Comparison of ENCODE assay signal across 1 cellular context in the genomic region with DNA sequence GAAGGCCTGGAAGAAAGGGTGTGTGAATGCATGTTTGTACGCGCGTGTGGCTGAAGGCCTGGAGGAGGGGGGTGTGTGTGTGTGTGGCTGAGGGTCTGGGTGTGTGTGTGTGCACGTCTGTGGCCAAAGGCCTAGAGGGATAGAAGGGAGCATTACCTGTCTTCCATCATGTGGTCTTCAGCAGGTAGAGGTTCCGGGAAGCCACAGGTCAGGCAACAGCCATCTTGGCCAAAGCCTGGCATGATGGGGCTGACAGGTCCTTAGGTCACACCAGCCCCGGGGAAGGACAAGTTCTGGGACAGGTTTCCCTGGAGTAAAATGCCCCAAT.
TF ChIP-seq lines count a peak whose summit lies in the region.

No MANE protein-coding gene starts in this region.

TF ChIP-seq in GM23338, 12 proteins besides CTCF, POLR2A, EP300 and RAD21:
- TF ChIP-seq STAT1 (IDR thresholded peaks at IDR 0.05; ENCODE audit: unreplicated experiment) (no peak), EZH2 (IDR thresholded peaks at IDR 0.05; ENCODE audit: low read depth, unreplicated experiment) (no peak), POLR2AphosphoS5 (IDR thresholded peaks at IDR 0.05; ENCODE audit: low read depth) (no peak), ZNF114 (CRISPR knock-in tag; IDR thresholded peaks at IDR 0.05) (no peak), NANOG (IDR thresholded peaks at IDR 0.05; ENCODE audit: borderline replicate concordance) (no peak), EZH2phosphoT487 (IDR thresholded peaks at IDR 0.05; ENCODE audit: unreplicated experiment) (no peak), CREB1 (CRISPR knock-in tag; IDR thresholded peaks at IDR 0.05; ENCODE audit: low read depth) (no peak), JUNB (IDR thresholded peaks at IDR 0.05; ENCODE audit: unreplicated experiment) (no peak), ZNF331 (CRISPR knock-in tag; IDR thresholded peaks at IDR 0.05; ENCODE audit: low read depth) (no peak)
- TF ChIP-seq, protein P1, sequence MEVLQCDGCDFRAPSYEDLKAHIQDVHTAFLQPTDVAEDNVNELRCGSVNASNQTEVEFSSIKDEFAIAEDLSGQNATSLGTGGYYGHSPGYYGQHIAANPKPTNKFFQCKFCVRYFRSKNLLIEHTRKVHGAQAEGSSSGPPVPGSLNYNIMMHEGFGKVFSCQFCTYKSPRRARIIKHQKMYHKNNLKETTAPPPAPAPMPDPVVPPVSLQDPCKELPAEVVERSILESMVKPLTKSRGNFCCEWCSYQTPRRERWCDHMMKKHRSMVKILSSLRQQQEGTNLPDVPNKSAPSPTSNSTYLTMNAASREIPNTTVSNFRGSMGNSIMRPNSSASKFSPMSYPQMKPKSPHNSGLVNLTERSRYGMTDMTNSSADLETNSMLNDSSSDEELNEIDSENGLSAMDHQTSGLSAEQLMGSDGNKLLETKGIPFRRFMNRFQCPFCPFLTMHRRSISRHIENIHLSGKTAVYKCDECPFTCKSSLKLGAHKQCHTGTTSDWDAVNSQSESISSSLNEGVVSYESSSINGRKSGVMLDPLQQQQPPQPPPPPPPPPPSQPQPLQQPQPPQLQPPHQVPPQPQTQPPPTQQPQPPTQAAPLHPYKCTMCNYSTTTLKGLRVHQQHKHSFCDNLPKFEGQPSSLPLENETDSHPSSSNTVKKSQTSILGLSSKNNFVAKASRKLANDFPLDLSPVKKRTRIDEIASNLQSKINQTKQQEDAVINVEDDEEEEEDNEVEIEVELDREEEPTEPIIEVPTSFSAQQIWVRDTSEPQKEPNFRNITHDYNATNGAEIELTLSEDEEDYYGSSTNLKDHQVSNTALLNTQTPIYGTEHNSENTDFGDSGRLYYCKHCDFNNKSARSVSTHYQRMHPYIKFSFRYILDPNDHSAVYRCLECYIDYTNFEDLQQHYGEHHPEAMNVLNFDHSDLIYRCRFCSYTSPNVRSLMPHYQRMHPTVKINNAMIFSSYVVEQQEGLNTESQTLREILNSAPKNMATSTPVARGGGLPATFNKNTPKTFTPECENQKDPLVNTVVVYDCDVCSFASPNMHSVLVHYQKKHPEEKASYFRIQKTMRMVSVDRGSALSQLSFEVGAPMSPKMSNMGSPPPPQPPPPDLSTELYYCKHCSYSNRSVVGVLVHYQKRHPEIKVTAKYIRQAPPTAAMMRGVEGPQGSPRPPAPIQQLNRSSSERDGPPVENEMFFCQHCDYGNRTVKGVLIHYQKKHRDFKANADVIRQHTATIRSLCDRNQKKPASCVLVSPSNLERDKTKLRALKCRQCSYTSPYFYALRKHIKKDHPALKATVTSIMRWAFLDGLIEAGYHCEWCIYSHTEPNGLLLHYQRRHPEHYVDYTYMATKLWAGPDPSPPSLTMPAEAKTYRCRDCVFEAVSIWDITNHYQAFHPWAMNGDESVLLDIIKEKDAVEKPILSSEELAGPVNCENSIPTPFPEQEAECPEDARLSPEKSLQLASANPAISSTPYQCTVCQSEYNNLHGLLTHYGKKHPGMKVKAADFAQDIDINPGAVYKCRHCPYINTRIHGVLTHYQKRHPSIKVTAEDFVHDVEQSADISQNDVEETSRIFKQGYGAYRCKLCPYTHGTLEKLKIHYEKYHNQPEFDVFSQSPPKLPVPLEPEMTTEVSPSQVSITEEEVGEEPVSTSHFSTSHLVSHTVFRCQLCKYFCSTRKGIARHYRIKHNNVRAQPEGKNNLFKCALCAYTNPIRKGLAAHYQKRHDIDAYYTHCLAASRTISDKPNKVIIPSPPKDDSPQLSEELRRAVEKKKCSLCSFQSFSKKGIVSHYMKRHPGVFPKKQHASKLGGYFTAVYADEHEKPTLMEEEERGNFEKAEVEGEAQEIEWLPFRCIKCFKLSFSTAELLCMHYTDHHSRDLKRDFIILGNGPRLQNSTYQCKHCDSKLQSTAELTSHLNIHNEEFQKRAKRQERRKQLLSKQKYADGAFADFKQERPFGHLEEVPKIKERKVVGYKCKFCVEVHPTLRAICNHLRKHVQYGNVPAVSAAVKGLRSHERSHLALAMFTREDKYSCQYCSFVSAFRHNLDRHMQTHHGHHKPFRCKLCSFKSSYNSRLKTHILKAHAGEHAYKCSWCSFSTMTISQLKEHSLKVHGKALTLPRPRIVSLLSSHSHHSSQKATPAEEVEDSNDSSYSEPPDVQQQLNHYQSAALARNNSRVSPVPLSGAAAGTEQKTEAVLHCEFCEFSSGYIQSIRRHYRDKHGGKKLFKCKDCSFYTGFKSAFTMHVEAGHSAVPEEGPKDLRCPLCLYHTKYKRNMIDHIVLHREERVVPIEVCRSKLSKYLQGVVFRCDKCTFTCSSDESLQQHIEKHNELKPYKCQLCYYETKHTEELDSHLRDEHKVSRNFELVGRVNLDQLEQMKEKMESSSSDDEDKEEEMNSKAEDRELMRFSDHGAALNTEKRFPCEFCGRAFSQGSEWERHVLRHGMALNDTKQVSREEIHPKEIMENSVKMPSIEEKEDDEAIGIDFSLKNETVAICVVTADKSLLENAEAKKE (CRISPR knock-in tag; IDR thresholded peaks at IDR 0.05), result no peak
- TF ChIP-seq, protein P2, sequence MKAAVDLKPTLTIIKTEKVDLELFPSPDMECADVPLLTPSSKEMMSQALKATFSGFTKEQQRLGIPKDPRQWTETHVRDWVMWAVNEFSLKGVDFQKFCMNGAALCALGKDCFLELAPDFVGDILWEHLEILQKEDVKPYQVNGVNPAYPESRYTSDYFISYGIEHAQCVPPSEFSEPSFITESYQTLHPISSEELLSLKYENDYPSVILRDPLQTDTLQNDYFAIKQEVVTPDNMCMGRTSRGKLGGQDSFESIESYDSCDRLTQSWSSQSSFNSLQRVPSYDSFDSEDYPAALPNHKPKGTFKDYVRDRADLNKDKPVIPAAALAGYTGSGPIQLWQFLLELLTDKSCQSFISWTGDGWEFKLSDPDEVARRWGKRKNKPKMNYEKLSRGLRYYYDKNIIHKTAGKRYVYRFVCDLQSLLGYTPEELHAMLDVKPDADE (IDR thresholded peaks at IDR 0.05), result no peak
- TF ChIP-seq, protein P3, sequence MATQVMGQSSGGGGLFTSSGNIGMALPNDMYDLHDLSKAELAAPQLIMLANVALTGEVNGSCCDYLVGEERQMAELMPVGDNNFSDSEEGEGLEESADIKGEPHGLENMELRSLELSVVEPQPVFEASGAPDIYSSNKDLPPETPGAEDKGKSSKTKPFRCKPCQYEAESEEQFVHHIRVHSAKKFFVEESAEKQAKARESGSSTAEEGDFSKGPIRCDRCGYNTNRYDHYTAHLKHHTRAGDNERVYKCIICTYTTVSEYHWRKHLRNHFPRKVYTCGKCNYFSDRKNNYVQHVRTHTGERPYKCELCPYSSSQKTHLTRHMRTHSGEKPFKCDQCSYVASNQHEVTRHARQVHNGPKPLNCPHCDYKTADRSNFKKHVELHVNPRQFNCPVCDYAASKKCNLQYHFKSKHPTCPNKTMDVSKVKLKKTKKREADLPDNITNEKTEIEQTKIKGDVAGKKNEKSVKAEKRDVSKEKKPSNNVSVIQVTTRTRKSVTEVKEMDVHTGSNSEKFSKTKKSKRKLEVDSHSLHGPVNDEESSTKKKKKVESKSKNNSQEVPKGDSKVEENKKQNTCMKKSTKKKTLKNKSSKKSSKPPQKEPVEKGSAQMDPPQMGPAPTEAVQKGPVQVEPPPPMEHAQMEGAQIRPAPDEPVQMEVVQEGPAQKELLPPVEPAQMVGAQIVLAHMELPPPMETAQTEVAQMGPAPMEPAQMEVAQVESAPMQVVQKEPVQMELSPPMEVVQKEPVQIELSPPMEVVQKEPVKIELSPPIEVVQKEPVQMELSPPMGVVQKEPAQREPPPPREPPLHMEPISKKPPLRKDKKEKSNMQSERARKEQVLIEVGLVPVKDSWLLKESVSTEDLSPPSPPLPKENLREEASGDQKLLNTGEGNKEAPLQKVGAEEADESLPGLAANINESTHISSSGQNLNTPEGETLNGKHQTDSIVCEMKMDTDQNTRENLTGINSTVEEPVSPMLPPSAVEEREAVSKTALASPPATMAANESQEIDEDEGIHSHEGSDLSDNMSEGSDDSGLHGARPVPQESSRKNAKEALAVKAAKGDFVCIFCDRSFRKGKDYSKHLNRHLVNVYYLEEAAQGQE (IDR thresholded peaks at IDR 0.05; ENCODE audit: unreplicated experiment), result no peak
